8 cellular contexts compared by ENCODE assay signal in genomic region chr11:18105802-18106574, GRCh38. TPM values are rescaled to one million over a fixed set of nuclear protein-coding genes. Genes with fewer than 3 reads are reported as not detected.
DNase-seq lines count a peak whose midpoint lies in the region; ATAC-seq, FAIRE-seq and TF ChIP-seq lines count a peak whose summit lies in the region.

SAAL1 (minus strand) TSS chr11:18106082; CDS start chr11:18106041, 41 bp downstream.

- ATAC-seq in GM18868 (IDR thresholded peaks at IDR 0.05; ENCODE audit: unreplicated experiment) (peak; percentile 94), HG03108 (IDR thresholded peaks at IDR 0.05; ENCODE audit: unreplicated experiment) (peak; percentile 96)

- H3K4me3 ChIP-seq in WERI-Rb-1 (ENCODE audit: low read depth, low read length) (peak within 1 kb of the TSS; percentile 98), bronchial epithelial cell (ENCODE audit: low read depth, low read length) (peak within 1 kb of the TSS; percentile 96)

- no peak for FAIRE-seq in bronchial epithelial cell (lab: Jason Lieb, UNC)

- no peaks in the 10 kb centered on the region for H3K27me3 ChIP-seq in WERI-Rb-1 (ENCODE audit: insufficient read depth, low read depth, severe bottlenecking)
- no peaks in the 10 kb centered on the region for H3K27me3 ChIP-seq in bronchial epithelial cell (ENCODE audit: control insufficient read depth, insufficient read depth, low read length)

- H3K27ac ChIP-seq in WERI-Rb-1, result peak within 1 kb of the TSS; percentile 88

- H3K9me3 ChIP-seq in WERI-Rb-1 (ENCODE audit: severe bottlenecking), result no peaks in the 10 kb centered on the region

- TF ChIP-seq CTCF in WERI-Rb-1 (IDR thresholded peaks at IDR 0.05; ENCODE audit: low read depth, low read length) (peak; percentile 89), bronchial epithelial cell (IDR thresholded peaks at IDR 0.05; ENCODE audit: insufficient read depth, low read length, severe bottlenecking) (peak; percentile 86)

- peak; percentile 89 for DNase-seq in AG08395 (ENCODE audit: low spot score)
- peak; percentile 90 for DNase-seq in NCI-H2196 (lab: John Stamatoyannopoulos, UW; ENCODE audit: unreplicated experiment)
- DNase-seq in WERI-Rb-1, result peak; percentile 90
- peak; percentile 56 for DNase-seq in bronchial epithelial cell (ENCODE audit: low read depth)
- peak; percentile 87 for DNase-seq in inferior parietal cortex (ENCODE audit: extremely low spot score)
- DNase-seq in stimulated activated CD4-positive, alpha-beta T cell treated with anti-CD3 and anti-CD28 coated beads, Interleukin-12 subunit alpha, Interleukin-12 subunit beta, amount 100 ng/mL, for 24 hours (ENCODE audit: low read depth in 2 of 2), result peak; percentile 78 to 84

- H3K36me3 ChIP-seq in WERI-Rb-1 (peaks cover 38% of the 10 kb centered on the region), bronchial epithelial cell (ENCODE audit: control insufficient read depth, insufficient read depth, low read length) (peaks cover 1% of the 10 kb centered on the region)

RNA-seq across cellular contexts. Expression of gene SAAL1, which starts in this region (rescaled TPM):
- 10.6 and 15.8 TPM in 2 replicates for total RNA-seq in bronchial epithelial cell

Comparison
In these comparisons a context has a peak if more than half of its experiments do, and no peak if none do; other contexts are left out.
1. Peak in every context shown above with its lines: DNase-seq, ATAC-seq, H3K4me3 ChIP-seq and H3K27ac ChIP-seq.